ENCODE assay signal across 12 cellular contexts in genomic region chr18:56139792-56140254, GRCh38.
DNase-seq lines count a peak whose midpoint lies in the region; ATAC-seq and TF ChIP-seq lines count a peak whose summit lies in the region.
"Had no signal": no experiment of that assay in that cellular context is flagged by ENCODE, and none has a peak within 500 bp of the region (broad histone marks: within the 10 kb centered on the region; RNA-seq: fewer than 3 reads in every experiment).

No MANE protein-coding gene starts in this region.

- H3K4me3 Mint-ChIP-seq in HFFc6 = no peak overlapping the region; the same call in 1 of the 2 replicates
- H3K4me3 Mint-ChIP-seq: T-helper 17 cell had no signal

- intact Hi-C loops in left lung (cut with DNase I) (no loop called here), stomach (cut with DNase I; ENCODE audit: low total_unique reads) (no loop called here)

- H3K9me3 ChIP-seq in left lung = no peaks in the 10 kb centered on the region
- no peaks in the 10 kb centered on the region for H3K9me3 ChIP-seq in stomach
- H3K9me3 ChIP-seq: Caco-2, MG63 had no signal

- DNase-seq in HFFc6 (peak; percentile 91), dedifferentiated amniotic fluid mesenchymal stem cell (ENCODE audit: extremely low spot score) (peak; percentile 26), left lung (no peak), stomach (peak; percentile 27), NCI-H748 treated with DMSO at 0.1 percent for 48 hours (lab: John Stamatoyannopoulos, UW) (no peak)
- DNase-seq: activated CD8-positive, alpha-beta memory T cell treated with anti-CD3 and anti-CD28 coated beads, Interleukin-2, amount 50 U/mL, for 48 hours; Caco-2; MG63; T-helper 17 cell had no signal

- H3K4me1 ChIP-seq in left lung (no peaks in the 10 kb centered on the region), stomach (no peaks in the 10 kb centered on the region)
- H3K4me1 ChIP-seq: Caco-2 had no signal

- no peaks in the 10 kb centered on the region for H3K9me3 Mint-ChIP-seq in HFFc6

- H3K36me3 ChIP-seq in left lung = no peaks in the 10 kb centered on the region
- no peaks in the 10 kb centered on the region for H3K36me3 ChIP-seq in stomach
- H3K36me3 ChIP-seq: MG63 had no signal

- TF ChIP-seq CTCF in HFFc6 (IDR thresholded peaks at IDR 0.05) = no peak
- TF ChIP-seq CTCF in left lung (IDR thresholded peaks at IDR 0.05) = no peak
- TF ChIP-seq CTCF in stomach (IDR thresholded peaks at IDR 0.05) = no peak

- peaks cover 4% of the 10 kb centered on the region; the same call in 1 of the 2 replicates for H3K36me3 Mint-ChIP-seq in HFFc6 (ENCODE audit: low read depth)

- ATAC-seq in left lung = peak; percentile 12
- no peak for ATAC-seq in HG03439 (IDR thresholded peaks at IDR 0.05; ENCODE audit: unreplicated experiment)
- no peak for ATAC-seq in GM21529 (IDR thresholded peaks at IDR 0.05; ENCODE audit: unreplicated experiment)
- no peak for ATAC-seq in GM19023 (IDR thresholded peaks at IDR 0.05; ENCODE audit: unreplicated experiment)
- ATAC-seq: T-helper 17 cell had no signal

- H3K27ac ChIP-seq in left lung = peak overlapping the region in 1 of 2 donors; percentile 17
- H3K27ac ChIP-seq in stomach = peak overlapping the region in 4 of 5 donors; percentile 44 to 67 (median 58)

- WGBS in stomach, 5 donors = 71 to 83% (median 79%) methylated on average over 8 of the region's 8 CpGs

- H3K27ac Mint-ChIP-seq in HFFc6 = no peak overlapping the region
- H3K27ac Mint-ChIP-seq: T-helper 17 cell had no signal

- no peaks in the 10 kb centered on the region; the same call in 1 of the 2 replicates for H3K27me3 Mint-ChIP-seq in HFFc6 (ENCODE audit: insufficient read depth)
- H3K27me3 Mint-ChIP-seq: T-helper 17 cell had no signal

- H3K27me3 ChIP-seq in left lung = no peaks in the 10 kb centered on the region
- H3K27me3 ChIP-seq in stomach = no peaks in the 10 kb centered on the region
- H3K27me3 ChIP-seq: MG63 had no signal

- H3K4me3 ChIP-seq in left lung = no peak overlapping the region
- no peak overlapping the region for H3K4me3 ChIP-seq in stomach
- H3K4me3 ChIP-seq: MG63 had no signal

- TF ChIP-seq POLR2A in stomach (IDR thresholded peaks at IDR 0.05) = no peak

- H3K4me1 Mint-ChIP-seq in HFFc6 (ENCODE audit: low read depth) = peaks cover 28% of the 10 kb centered on the region
- H3K4me1 Mint-ChIP-seq: T-helper 17 cell had no signal

- TF ChIP-seq EP300 in stomach (IDR thresholded peaks at IDR 0.05) = peak; percentile 57

Comparison
In these comparisons a context has a peak if more than half of its experiments do, and no peak if none do; other contexts are left out.
1. DNase-seq: peak in HFFc6 (single experiment), dedifferentiated amniotic fluid mesenchymal stem cell (single experiment) and stomach (single experiment); none in left lung (0 of 2) and NCI-H748 treated with DMSO at 0.1 percent for 48 hours (single experiment).